15 cellular contexts compared by ENCODE assay signal in the genomic region with DNA sequence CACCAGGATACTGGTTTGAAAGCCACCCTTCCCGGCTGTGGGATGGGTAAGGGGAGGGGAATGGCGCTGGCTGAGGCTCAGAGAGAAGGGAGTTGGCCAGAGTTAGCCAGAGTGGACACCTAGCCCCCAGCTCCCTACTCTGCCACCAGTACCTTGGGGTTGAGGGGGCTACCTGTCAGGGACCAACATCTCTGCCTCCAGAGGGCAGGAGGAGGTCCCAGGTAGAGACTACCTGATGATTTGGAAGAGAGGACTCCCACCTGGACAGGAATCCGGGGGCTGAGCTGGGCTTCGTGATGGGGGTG. TPM values are rescaled to one million over a fixed set of nuclear protein-coding genes. Genes with fewer than 3 reads are reported as not detected.
DNase-seq lines count a peak whose midpoint lies in the region; ATAC-seq and TF ChIP-seq lines count a peak whose summit lies in the region.
"Had no signal": no experiment of that assay in that cellular context is flagged by ENCODE, and none has a peak within 500 bp of the region (broad histone marks: within the 10 kb centered on the region; RNA-seq: fewer than 3 reads in every experiment).

No MANE protein-coding gene starts in this region.

- H3K79me1 ChIP-seq in neuronal stem cell (ENCODE audit: low read depth, low read length): peaks cover 5% of the 10 kb centered on the region

- peak overlapping the region; percentile 26 for H2BK15ac ChIP-seq in neuronal stem cell (ENCODE audit: low read length)

- H2AFZ ChIP-seq in neuronal stem cell (ENCODE audit: low read length): no peak overlapping the region

- H3K27ac Mint-ChIP-seq in endothelial cell (ENCODE audit: unreplicated experiment): no peak overlapping the region

- peak overlapping the region; percentile 38 for H3K14ac ChIP-seq in neuronal stem cell (ENCODE audit: low read length)

- peaks cover 22% of the 10 kb centered on the region for H3K27me3 Mint-ChIP-seq in endothelial cell (ENCODE audit: unreplicated experiment)

- peak; percentile 27 to 69 for TF ChIP-seq POLR2A in Peyer's patch (IDR thresholded peaks at IDR 0.05)

- H3K36me3 Mint-ChIP-seq in endothelial cell (ENCODE audit: low read depth, unreplicated experiment): no peaks in the 10 kb centered on the region

- H3K4me1 Mint-ChIP-seq in endothelial cell (ENCODE audit: unreplicated experiment): peaks cover 11% of the 10 kb centered on the region

- H3K18ac ChIP-seq in neuronal stem cell (ENCODE audit: low read length): peak overlapping the region; percentile 44

- H3K4me3 Mint-ChIP-seq in endothelial cell (ENCODE audit: unreplicated experiment): no peak overlapping the region

- peaks cover 31 to 44% (median 40%) of the 10 kb centered on the region in 11 experiments for H3K27me3 ChIP-seq in BLaER1 treated with 17β-estradiol and CSF1 and Interleukin-3, amounts not matched to agents 10 nM and 100 nM
- H3K27me3 ChIP-seq in Peyer's patch: no peaks in the 10 kb centered on the region
- no peaks in the 10 kb centered on the region for H3K27me3 ChIP-seq in endocrine pancreas (ENCODE audit: control insufficient read depth, insufficient read depth, low read length)
- H3K27me3 ChIP-seq in neuronal stem cell (ENCODE audit: control insufficient read depth in 3 of 3, insufficient read depth in 3 of 3, low read depth in 1 of 3, low read length in 3 of 3): peaks cover 0 to 22% (median 0%) of the 10 kb centered on the region in 3 experiments
- H3K27me3 ChIP-seq: ovary had no signal

- no peak for TF ChIP-seq CTCF in Peyer's patch (IDR thresholded peaks at IDR 0.05)
- TF ChIP-seq CTCF in endothelial cell (IDR thresholded peaks at IDR 0.05; ENCODE audit: unreplicated experiment): no peak

- no peaks in the 10 kb centered on the region for H3K9me3 ChIP-seq in BLaER1 treated with 17β-estradiol and CSF1 and Interleukin-3, amounts not matched to agents 10 nM and 100 nM (replicated peaks in 1 of 11)
- H3K9me3 ChIP-seq in Peyer's patch: no peaks in the 10 kb centered on the region
- H3K9me3 ChIP-seq in endocrine pancreas (ENCODE audit: control insufficient read depth, low read length): no peaks in the 10 kb centered on the region
- H3K9me3 ChIP-seq in neuronal stem cell (replicated peaks in 1 of 2; ENCODE audit: control insufficient read depth in 2 of 2, insufficient read depth in 1 of 2, low read depth in 1 of 2, low read length in 2 of 2): peaks cover 0 to 2% of the 10 kb centered on the region in 2 donors
- H3K9me3 ChIP-seq: ovary, thoracic aorta had no signal

- no peak overlapping the region for H4K91ac ChIP-seq in neuronal stem cell (ENCODE audit: low read depth, low read length, poor library complexity)

- whole genome bisulfite sequencing in neuronal stem cell (ENCODE audit: extremely low coverage in 2 of 2, insufficient read length in 2 of 2, insufficient replicate concordance in 1 of 2), 2 donors: no CpG with 5 or more reads among the region's 4 CpGs

- peak overlapping the region; percentile 76 to 96 (median 88) for H3K4me2 ChIP-seq in BLaER1 treated with 17β-estradiol and CSF1 and Interleukin-3, amounts not matched to agents 10 nM and 100 nM
- H3K4me2 ChIP-seq in neuronal stem cell (ENCODE audit: insufficient read depth, low read length, poor library complexity, severe bottlenecking): no peak overlapping the region

- no peak overlapping the region for H3K4ac ChIP-seq in neuronal stem cell (ENCODE audit: low read length)

- no peak overlapping the region for H2BK120ac ChIP-seq in neuronal stem cell (ENCODE audit: low read depth, low read length)

- H3K27ac ChIP-seq in BLaER1 treated with 17β-estradiol and CSF1 and Interleukin-3, amounts not matched to agents 10 nM and 100 nM: peak overlapping the region in 9 of 11 experiments; percentile 56 to 96 (median 85); a peak in 17 of 22 replicates
- peak overlapping the region in 3 of 4 donors; percentile 77 to 92 (median 90) for H3K27ac ChIP-seq in Peyer's patch
- no peak overlapping the region for H3K27ac ChIP-seq in neuronal stem cell (replicated peaks; ENCODE audit: low read length)
- H3K27ac ChIP-seq: C4-2B, ovary, thoracic aorta, VCaP had no signal

- H2AK5ac ChIP-seq in neuronal stem cell (ENCODE audit: low read depth, low read length): peak overlapping the region; percentile 98

- ATAC-seq in activated CD4-positive, CD25-positive, alpha-beta regulatory T cell treated with anti-CD3 and anti-CD28 coated beads, Interleukin-2, amount 50 U/mL, for 24 hours: no peak
- ATAC-seq in HG03457 (IDR thresholded peaks at IDR 0.05; ENCODE audit: unreplicated experiment) (no peak), HG02840 (IDR thresholded peaks at IDR 0.05; ENCODE audit: low FRiP score, unreplicated experiment) (no peak)

- H3K4me3 ChIP-seq in BLaER1 treated with 17β-estradiol and CSF1 and Interleukin-3, amounts not matched to agents 10 nM and 100 nM: peak overlapping the region in 3 of 10 experiments; percentile 16 to 56 (median 28); a peak in 4 of 20 replicates
- peak overlapping the region in 2 of 4 donors; percentile 42 to 87 for H3K4me3 ChIP-seq in Peyer's patch
- no peak overlapping the region for H3K4me3 ChIP-seq in endocrine pancreas (ENCODE audit: control insufficient read depth, insufficient read depth, low read length)
- no peak overlapping the region for H3K4me3 ChIP-seq in neuronal stem cell (ENCODE audit: low read length in 2 of 2)
- H3K4me3 ChIP-seq: ovary, thoracic aorta had no signal

- peak overlapping the region; percentile 65 for H3K23ac ChIP-seq in neuronal stem cell (ENCODE audit: low read depth, low read length, poor library complexity)

- peaks cover 0 to 3% (median 0%) of the 10 kb centered on the region in 11 experiments; a peak in 2 of 22 replicates for H4K20me1 ChIP-seq in BLaER1 treated with 17β-estradiol and CSF1 and Interleukin-3, amounts not matched to agents 10 nM and 100 nM

- no peak overlapping the region for H4K8ac ChIP-seq in neuronal stem cell (ENCODE audit: low read depth, low read length)

- no peak overlapping the region for H2BK5ac ChIP-seq in neuronal stem cell (ENCODE audit: low read length)

- DNase-seq in Peyer's patch: no peak
- DNase-seq in neuronal stem cell (ENCODE audit: low spot score): no peak
- no peak for DNase-seq in endothelial cell (ENCODE audit: low spot score)
- DNase-seq: cortex of kidney, NCI-H1417, NCI-H446, ovary had no signal

- no peaks in the 10 kb centered on the region for H3K36me3 ChIP-seq in BLaER1 treated with 17β-estradiol and CSF1 and Interleukin-3, amounts not matched to agents 10 nM and 100 nM
- H3K36me3 ChIP-seq in Peyer's patch: no peaks in the 10 kb centered on the region
- no peaks in the 10 kb centered on the region for H3K36me3 ChIP-seq in endocrine pancreas (ENCODE audit: control insufficient read depth, insufficient read depth, low read length)
- no peaks in the 10 kb centered on the region for H3K36me3 ChIP-seq in neuronal stem cell (replicated peaks in 1 of 2; ENCODE audit: control insufficient read depth in 2 of 2, insufficient read depth in 2 of 2, low read length in 2 of 2)
- H3K36me3 ChIP-seq: ovary, thoracic aorta had no signal

- H2BK12ac ChIP-seq in neuronal stem cell (ENCODE audit: low read length): peak overlapping the region; percentile 73

- peaks cover 26 to 57% (median 42%) of the 10 kb centered on the region in 10 experiments for H3K4me1 ChIP-seq in BLaER1 treated with 17β-estradiol and CSF1 and Interleukin-3, amounts not matched to agents 10 nM and 100 nM
- H3K4me1 ChIP-seq in Peyer's patch: peaks cover 0 to 48% (median 2%) of the 10 kb centered on the region in 4 donors
- no peaks in the 10 kb centered on the region for H3K4me1 ChIP-seq in endocrine pancreas (ENCODE audit: control insufficient read depth, insufficient read depth, low read length)
- H3K4me1 ChIP-seq in neuronal stem cell (ENCODE audit: control insufficient read depth in 2 of 2, insufficient read depth in 1 of 2, low read depth in 1 of 2, low read length in 2 of 2): peaks cover 11 to 27% of the 10 kb centered on the region in 2 donors

- H3K9me3 Mint-ChIP-seq in endothelial cell (ENCODE audit: unreplicated experiment): no peaks in the 10 kb centered on the region

- H3K9ac ChIP-seq in BLaER1 treated with 17β-estradiol and CSF1 and Interleukin-3, amounts not matched to agents 10 nM and 100 nM: peak overlapping the region in 8 of 11 experiments; percentile 28 to 79 (median 64); a peak in 13 of 22 replicates
- peak overlapping the region; percentile 71 for H3K9ac ChIP-seq in endocrine pancreas (ENCODE audit: control insufficient read depth, insufficient read depth, low read length)
- H3K9ac ChIP-seq in neuronal stem cell (ENCODE audit: low read depth, low read length, poor library complexity): no peak overlapping the region

RNA-seq across cellular contexts. Expression of a gene that starts 3.7 kb away (rescaled TPM):
- total RNA-seq in Peyer's patch (10 to 100 TPM; 18.2 to 80.9 (median 49.9) TPM), endothelial cell (ENCODE audit: unreplicated experiment) (1.5 TPM)
- polyA plus RNA-seq in neuronal stem cell (2013, experiment 1 of 2): 5.7 TPM
- polyA plus RNA-seq in neuronal stem cell (2013, experiment 2 of 2): 6.0 TPM

RNA-seq across cellular contexts. Expression of a gene that starts 36.3 kb away (rescaled TPM):
- total RNA-seq in Peyer's patch: 10 to 100 TPM in 3 of 4 donors, not detected in 1; 28.7 to 34.7 (median 34.5) TPM
- polyA plus RNA-seq in neuronal stem cell (2013, experiment 1 of 2): 258 TPM
- polyA plus RNA-seq in neuronal stem cell (2013, experiment 2 of 2): 242 TPM
- total RNA-seq in endothelial cell (ENCODE audit: unreplicated experiment): 125 TPM

RNA-seq across cellular contexts. Expression of a gene that starts 36.6 kb away (rescaled TPM):
- total RNA-seq in Peyer's patch (10 to 100 TPM in 1 of 4 donors, 1 to 10 TPM in 3; 4.3 to 33.0 (median 8.8) TPM), endothelial cell (ENCODE audit: unreplicated experiment) (22.0 TPM)
- polyA plus RNA-seq in neuronal stem cell (2013, experiment 1 of 2): 30.6 TPM
- polyA plus RNA-seq in neuronal stem cell (2013, experiment 2 of 2): 31.0 TPM
